8 cellular contexts compared by ENCODE assay signal in the genomic region with DNA sequence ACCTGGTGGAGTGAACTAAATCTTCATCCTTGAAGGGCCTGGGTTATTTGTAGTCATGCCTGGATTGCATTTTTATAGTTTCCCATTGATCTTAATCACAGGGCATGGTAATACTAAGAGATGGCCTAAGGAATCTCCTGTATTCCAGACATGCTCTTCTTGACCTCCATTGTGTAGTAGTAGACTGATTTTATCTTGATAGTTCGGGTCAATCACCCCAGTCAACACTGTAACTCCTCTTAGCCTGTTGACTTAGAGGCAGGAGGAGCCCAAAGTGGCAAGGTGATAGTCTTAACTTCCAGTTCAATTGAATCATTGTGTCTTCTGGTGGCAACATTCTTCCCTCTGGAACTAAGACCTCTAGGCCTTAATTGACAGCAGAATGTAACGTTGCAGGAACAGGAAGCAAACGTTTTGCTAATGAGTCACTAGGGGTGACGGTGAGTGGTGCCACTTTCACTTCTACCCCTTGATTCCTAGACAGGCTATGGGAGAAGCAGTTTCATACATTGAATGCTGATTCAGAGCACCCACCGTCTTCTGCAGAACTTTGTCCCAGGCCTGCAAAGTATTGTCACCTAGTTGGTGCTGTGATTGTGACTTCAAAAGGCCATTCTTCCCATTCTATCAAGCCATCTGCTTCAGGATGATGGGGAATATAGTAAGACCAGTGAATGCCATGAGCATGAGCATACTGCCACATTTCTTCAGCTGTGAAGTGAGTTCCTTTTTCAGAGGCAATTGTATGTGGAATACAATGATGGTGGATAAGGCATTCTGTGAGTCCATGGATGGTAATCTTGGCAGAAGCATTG. TPM values are rescaled to one million over a fixed set of nuclear protein-coding genes. Genes with fewer than 3 reads are reported as not detected.
DNase-seq lines count a peak whose midpoint lies in the region; ATAC-seq and TF ChIP-seq lines count a peak whose summit lies in the region.

No MANE protein-coding gene starts in this region.

- no peak overlapping the region for H2BK5ac ChIP-seq in H9 (ENCODE audit: insufficient read length, low read length)

- H3K36me3 Mint-ChIP-seq in H9 (ENCODE audit: insufficient read depth in 1 of 3, low read depth in 3 of 3) (peaks cover 6 to 28% (median 12%) of the 10 kb centered on the region in 3 experiments), mesothelial cell of epicardium (peaks cover 2% of the 10 kb centered on the region)

- no peak overlapping the region for H3K18ac ChIP-seq in H9 (ENCODE audit: insufficient read length, low read depth, low read length)

- TF ChIP-seq CTCF in RWPE1 (conservative IDR thresholded peaks at IDR 0.05; ENCODE audit: low read depth) (no peak), foreskin fibroblast (IDR thresholded peaks at IDR 0.05; ENCODE audit: low read depth, low read length) (no peak), H9 (conservative IDR thresholded peaks at IDR 0.05) (no peak), mesothelial cell of epicardium (IDR thresholded peaks at IDR 0.05; ENCODE audit: unreplicated experiment) (no peak)

- no peak overlapping the region for H3K56ac ChIP-seq in H9 (ENCODE audit: insufficient read length, low read depth, low read length)

- no peaks in the 10 kb centered on the region for H4K20me1 ChIP-seq in H9 (ENCODE audit: control insufficient read depth, insufficient read depth, insufficient read length)

- H3K4me3 Mint-ChIP-seq in H9 (no peak overlapping the region), mesothelial cell of epicardium (no peak overlapping the region)

- H2BK20ac ChIP-seq in H9 (ENCODE audit: low read depth, low read length, poor library complexity, severe bottlenecking) = no peak overlapping the region

- no peak overlapping the region for H3K4me3 ChIP-seq in foreskin fibroblast (ENCODE audit: low read depth in 1 of 2, low read length in 2 of 2)

- H3K9me3 Mint-ChIP-seq in H9 (peaks cover 16 to 24% of the 10 kb centered on the region in 2 experiments), mesothelial cell of epicardium (peaks cover 29% of the 10 kb centered on the region)

- H2BK120ac ChIP-seq in H9 (ENCODE audit: low read depth, low read length, poor library complexity, severe bottlenecking) = no peak overlapping the region

- H3K27ac Mint-ChIP-seq in H9 (no peak overlapping the region), mesothelial cell of epicardium (no peak overlapping the region)

- H2AFZ ChIP-seq in H9 (ENCODE audit: low read length) = no peak overlapping the region

- H4K8ac ChIP-seq in H9 (replicated peaks; ENCODE audit: insufficient read length, low read depth, low read length) = no peak overlapping the region

- no peaks in the 10 kb centered on the region for H3K23me2 ChIP-seq in H9 (ENCODE audit: insufficient read length, low read depth, low read length, poor library complexity, severe bottlenecking)

- no peak overlapping the region for H4K5ac ChIP-seq in H9 (ENCODE audit: insufficient read length, low read depth, low read length)

- intact Hi-C loops in cardiac septum (cut with DNase I) = no loop called here

- no peak overlapping the region for H2AK5ac ChIP-seq in H9 (ENCODE audit: insufficient read length, low read length)

- H3K9ac ChIP-seq in H9 (ENCODE audit: extremely low read depth, insufficient read length, low read length) = no peak overlapping the region

- no peaks in the 10 kb centered on the region for H3K79me2 ChIP-seq in H9 (ENCODE audit: insufficient read depth, low read length)

- H2BK15ac ChIP-seq in H9 (ENCODE audit: low read depth, low read length) = no peak overlapping the region

- H3K79me1 ChIP-seq in H9 (ENCODE audit: insufficient read depth, low read depth, low read length, poor library complexity, severe bottlenecking) = no peaks in the 10 kb centered on the region

- peak; percentile 56 for ATAC-seq in HG02642 (IDR thresholded peaks at IDR 0.05; ENCODE audit: poor library complexity, unreplicated experiment)

- H3T11ph ChIP-seq in H9 (ENCODE audit: low read length) = no peak overlapping the region

- POLR2A ChIA-PET in RWPE1 (lab: Yijun Ruan, JAX; ENCODE audit: low non-redundant PET) = no interaction called here

- H3K27me3 Mint-ChIP-seq in H9 (ENCODE audit: low read depth) (peaks cover 5% of the 10 kb centered on the region), mesothelial cell of epicardium (ENCODE audit: low read depth) (no peaks in the 10 kb centered on the region)

- H2BK12ac ChIP-seq in H9 (ENCODE audit: insufficient read length, low read depth, low read length) = no peak overlapping the region

- no peak overlapping the region for H3K14ac ChIP-seq in H9 (ENCODE audit: insufficient read depth, low read length)

- no peak overlapping the region for H3K4ac ChIP-seq in H9 (ENCODE audit: low read depth, low read length)

- H3K27ac ChIP-seq in RWPE1 = no peak overlapping the region
- no peak overlapping the region for H3K27ac ChIP-seq in H9 (ENCODE audit: insufficient read length, low read depth, low read length)

- DNase-seq in Daoy (ENCODE audit: low read depth) = peak; percentile 73
- DNase-seq in RWPE1 (ENCODE audit: low spot score) = peak; percentile 64
- peak; percentile 82 to 88 for DNase-seq in foreskin fibroblast
- no peak for DNase-seq in cardiac septum (ENCODE audit: low spot score)
- no peak for DNase-seq in H9
- DNase-seq in SHP77 (lab: John Stamatoyannopoulos, UW) = no peak
- no peak for DNase-seq in mesothelial cell of epicardium (ENCODE audit: low spot score in 2 of 2, unreplicated experiment in 2 of 2)

- no CpG with 5 or more reads among the region's 5 CpGs for WGBS in H9 (ENCODE audit: extremely low coverage, insufficient read length, low lambda C conversion rate)

- no peak overlapping the region for H4K91ac ChIP-seq in H9 (ENCODE audit: insufficient read length, low read depth, low read length)

- no peaks in the 10 kb centered on the region for H3K27me3 ChIP-seq in H9 (ENCODE audit: insufficient read depth, low read length)

- CTCF ChIA-PET in RWPE1 (lab: Yijun Ruan, JAX) = no interaction called here

- no peak overlapping the region for H3K4me2 ChIP-seq in H9 (ENCODE audit: insufficient read depth, insufficient read length, low read length)

- no peaks in the 10 kb centered on the region for H3K4me1 ChIP-seq in H9 (ENCODE audit: insufficient read depth, low read length)

- H3K4me1 Mint-ChIP-seq in H9 = peaks cover 16 to 18% of the 10 kb centered on the region in 2 experiments
- no peaks in the 10 kb centered on the region for H3K4me1 Mint-ChIP-seq in mesothelial cell of epicardium

- H3K9me3 ChIP-seq in H9 (ENCODE audit: control insufficient read depth, low read depth, low read length) = no peaks in the 10 kb centered on the region

- no peak overlapping the region for H3K23ac ChIP-seq in H9 (ENCODE audit: insufficient read length, low read depth, low read length)

RNA-seq across cellular contexts. Expression of a gene that starts 24.0 kb away (rescaled TPM):
- total RNA-seq in Daoy (2014; rRNA removed; shearing (Covaris generic)) = 6.3 and 9.9 TPM in 2 replicates
- total RNA-seq in cardiac septum = 4.6 TPM
- total RNA-seq in H9 (2021) = 24.0 and 24.5 TPM in 2 replicates
- total RNA-seq in mesothelial cell of epicardium = 13.2 to 16.9 TPM (median 13.7 TPM) in 3 replicates

Comparison
In these comparisons a context has a peak if more than half of its experiments do, and no peak if none do; other contexts are left out.
1. DNase-seq: peak in Daoy (single experiment), RWPE1 (single experiment) and foreskin fibroblast (2 of 2); none in cardiac septum (single experiment), H9 (single experiment), SHP77 (0 of 2) and mesothelial cell of epicardium (0 of 2).